Comparison of ENCODE assay signal across 10 cellular contexts in genomic region chr2:238158018-238158806, GRCh38. TPM values are rescaled to one million over a fixed set of nuclear protein-coding genes. Genes with fewer than 3 reads are reported as not detected.
A peak's percentile ranks its signal among the peaks of the same experiment; 100 is the strongest.
DNase-seq lines count a peak whose midpoint lies in the region; ATAC-seq and TF ChIP-seq lines count a peak whose summit lies in the region.
"Had no signal": no experiment of that assay in that cellular context is flagged by ENCODE, and none has a peak within 500 bp of the region (broad histone marks: within the 10 kb centered on the region; RNA-seq: fewer than 3 reads in every experiment).

No MANE protein-coding gene starts in this region.

- no peak overlapping the region for H4K91ac ChIP-seq in IMR-90 (ENCODE audit: insufficient read depth, low read depth, low read length)

- ATAC-seq in IMR-90 (ENCODE audit: low read depth): no peak
- ATAC-seq in HG03097 (IDR thresholded peaks at IDR 0.05; ENCODE audit: low FRiP score, unreplicated experiment): no peak
- no peak for ATAC-seq in GM21737 (IDR thresholded peaks at IDR 0.05; ENCODE audit: unreplicated experiment)
- ATAC-seq in GM21381 (IDR thresholded peaks at IDR 0.05; ENCODE audit: unreplicated experiment): no peak

- H3K4me3 ChIP-seq in AG04450 (ENCODE audit: low read depth, low read length) (peak overlapping the region; percentile 36; the same call in 1 of the 2 replicates), IMR-90 (ENCODE audit: insufficient read depth, low read depth, low read length) (no peak overlapping the region)

- no peaks in the 10 kb centered on the region for H4K20me1 ChIP-seq in IMR-90 (ENCODE audit: insufficient read depth, low read length)

- WGBS in IMR-90 (ENCODE audit: extremely low coverage in 2 of 2, insufficient read length in 1 of 2), 2 experiments: 38% methylated on average over 13 of the region's 41 CpGs; no CpG with 5 or more reads in 1 of the 2 experiments

- peak overlapping the region; percentile 47 for H2AK5ac ChIP-seq in IMR-90 (ENCODE audit: low read depth, low read length)

- H2AK9ac ChIP-seq in IMR-90 (replicated peaks; ENCODE audit: low read depth, low read length, poor library complexity): peak overlapping the region; percentile 59

- no peak for TF ChIP-seq RAD21 in IMR-90 (IDR thresholded peaks at IDR 0.05; ENCODE audit: low read length)

- H3K4ac ChIP-seq in IMR-90 (ENCODE audit: low read depth, low read length): peak overlapping the region; percentile 9; the same call in 1 of the 2 replicates

- no peak overlapping the region for H3K27ac ChIP-seq in AG04450 (ENCODE audit: low read depth, low read length)
- no peak overlapping the region for H3K27ac ChIP-seq in IMR-90 (ENCODE audit: insufficient read depth, low read length)
- H3K27ac ChIP-seq: KMS-11 had no signal

- H3K4me2 ChIP-seq in IMR-90 (ENCODE audit: low read depth, low read length): 0 out of 2 replicates have a peak overlapping the region, but pooled peaks have one; percentile 5

- no peak overlapping the region for H3K27ac Mint-ChIP-seq in neural crest cell (ENCODE audit: unreplicated experiment)

- no peaks in the 10 kb centered on the region for H3K9me3 Mint-ChIP-seq in neural crest cell

- H3K36me3 ChIP-seq in IMR-90 (ENCODE audit: control insufficient read depth, insufficient read depth, low read length): no peaks in the 10 kb centered on the region

- H3K9me3 ChIP-seq in AG04450 (ENCODE audit: control insufficient read depth, insufficient read depth, low read length) (peaks cover 13% of the 10 kb centered on the region), IMR-90 (ENCODE audit: control insufficient read depth, insufficient read depth, low read length) (no peaks in the 10 kb centered on the region)

- dilution Hi-C loops in IMR-90 (cut with HindIII; ENCODE audit: low sequenced_read_pairs, unreplicated experiment): no loop called here

- no peak overlapping the region for H2BK120ac ChIP-seq in IMR-90 (ENCODE audit: low read depth, low read length)

- no peak overlapping the region for H2BK20ac ChIP-seq in IMR-90 (ENCODE audit: low read depth, low read length)

- H3K9me1 ChIP-seq in IMR-90 (ENCODE audit: insufficient read depth, low read length): 0 out of 2 replicates have a peak, but pooled peaks cover 7% of the 10 kb centered on the region

- no peaks in the 10 kb centered on the region for H3K27me3 ChIP-seq in AG04450 (ENCODE audit: control insufficient read depth, insufficient read depth, low read length)
- H3K27me3 ChIP-seq in IMR-90 (ENCODE audit: control insufficient read depth, insufficient read depth, low read length): no peaks in the 10 kb centered on the region; the same call in 1 of the 2 replicates

- H3K4me1 ChIP-seq in IMR-90 (ENCODE audit: control insufficient read depth, insufficient read depth, low read length): peaks cover 17% of the 10 kb centered on the region

- no peak overlapping the region for H4K5ac ChIP-seq in IMR-90 (ENCODE audit: low read depth, low read length)

- peak overlapping the region; percentile 61 for H3K4me3 Mint-ChIP-seq in neural crest cell

- H3K23ac ChIP-seq in IMR-90 (ENCODE audit: low read depth, low read length): no peak overlapping the region

- intact Hi-C loops in IMR-90 (cut with micrococcal nuclease): no loop called here

- no peak overlapping the region for H3K18ac ChIP-seq in IMR-90 (ENCODE audit: low read depth, low read length)

- H3K27me3 Mint-ChIP-seq in neural crest cell (ENCODE audit: low read depth): peaks cover 33% of the 10 kb centered on the region

- BruUV-seq in IMR-90 (replicated peaks; lab: Mats Ljungman, UMichigan): no TSS peak

- peaks cover 9% of the 10 kb centered on the region for H3K4me1 Mint-ChIP-seq in neural crest cell

- no peak overlapping the region for H3K14ac ChIP-seq in IMR-90 (replicated peaks; ENCODE audit: low read depth, low read length)

- POLR2A ChIA-PET in AG04450 (lab: Yijun Ruan, JAX): interaction anchor here (1.1 kb wide), 1 partner anchor 12 kb away, joined by 7 read pairs; no protein-coding TSS in a partner anchor
- POLR2A ChIA-PET in IMR-90 (lab: Charles Lee; ENCODE audit: unreplicated experiment): no interaction called here

- H2AFZ ChIP-seq in IMR-90 (replicated peaks; ENCODE audit: low read length, poor library complexity): peak overlapping the region; percentile 87

- H3K36me3 Mint-ChIP-seq in neural crest cell (ENCODE audit: low read depth): no peaks in the 10 kb centered on the region

- TF ChIP-seq CTCF in AG04450 (IDR thresholded peaks at IDR 0.05; ENCODE audit: low read depth, low read length): no peak
- no peak for TF ChIP-seq CTCF in IMR-90 (conservative IDR thresholded peaks at IDR 0.05; ENCODE audit: low read depth, low read length)
- TF ChIP-seq CTCF in neural crest cell (conservative IDR thresholded peaks at IDR 0.05): no peak
- no peak for TF ChIP-seq CTCF in GM13976 (IDR thresholded peaks at IDR 0.05; ENCODE audit: borderline replicate concordance, control extremely low read depth, extremely low read depth, insufficient read depth, missing control alignments)

- no peak overlapping the region for H2BK5ac ChIP-seq in IMR-90 (ENCODE audit: low read depth, low read length, poor library complexity, severe bottlenecking)

- CTCF ChIA-PET in AG04450 (lab: Charles Lee) (no interaction called here), IMR-90 (lab: Yijun Ruan, JAX) (no interaction called here)

- no peak for DNase-seq in AG04450 (ENCODE audit: low read depth, low spot score)
- no peak for DNase-seq in IMR-90
- peak; percentile 50 for DNase-seq in ecto neural progenitor cell (ENCODE audit: low spot score)
- no peak for DNase-seq in neural crest cell (ENCODE audit: low read depth, low spot score)
- no peak for DNase-seq in GM13976 (ENCODE audit: low spot score)
- DNase-seq: SIG-M5 had no signal

- no peak for TF ChIP-seq POLR2A in IMR-90 (IDR thresholded peaks at IDR 0.05; ENCODE audit: low read depth, low read length)

- H2BK15ac ChIP-seq in IMR-90 (ENCODE audit: low read depth, low read length): no peak overlapping the region; the same call in 2 of the 3 replicates

- H3K79me1 ChIP-seq in IMR-90 (ENCODE audit: low read depth in 1 of 2, low read length in 2 of 2): no peaks in the 10 kb centered on the region; a peak in 1 of 4 replicates

- peak overlapping the region in 1 of 2 experiments; percentile 40; a peak in 1 of 4 replicates for H4K8ac ChIP-seq in IMR-90 (ENCODE audit: low read depth in 2 of 2, low read length in 2 of 2)

- no peak overlapping the region for H3K56ac ChIP-seq in IMR-90 (ENCODE audit: extremely low read depth, insufficient read depth, low read length)

- in situ Hi-C loops in IMR-90 (cut with MboI; ENCODE audit: low sequenced_read_pairs): no loop called here
- in situ Hi-C loops in GM13976 (cut with MboI; ENCODE audit: low sequenced_read_pairs, unreplicated experiment): no loop called here

- no peak overlapping the region for H3K9ac ChIP-seq in IMR-90 (ENCODE audit: low read depth, low read length)

TF ChIP-seq in IMR-90, 13 proteins besides CTCF, POLR2A, EP300 and RAD21:
- TF ChIP-seq SMC3 (IDR thresholded peaks at IDR 0.05; ENCODE audit: low read depth, low read length) (no peak), MAFK (IDR thresholded peaks at IDR 0.05; ENCODE audit: low read depth, low read length) (no peak)
TF ChIP-seq in IMR-90: peak in this region for 0.

RNA-seq across cellular contexts. Expression of gene ERFE, which starts 0.6 kb away (rescaled TPM):
- 2.4 and 2.9 TPM in 2 replicates for polyA plus RNA-seq in AG04450 (2011; rRNA removed)
- 0.96 and 2.2 TPM in 2 replicates for polyA minus RNA-seq in AG04450 (2011; rRNA and poly(A)+ RNA removed)
- 0.56 and 1.3 TPM in 2 replicates for total RNA-seq in IMR-90 (2012; rRNA removed)
- 3.5 and 3.8 TPM in 2 replicates for polyA plus RNA-seq in IMR-90 (2012; rRNA removed)
- 1.3 and 5.0 TPM in 2 replicates for polyA plus RNA-seq in IMR-90 (2012; cell fraction: cytosol; rRNA removed)
- polyA plus RNA-seq in IMR-90 (2012; cell fraction: nucleus; rRNA removed; ENCODE audit: low replicate concordance): 6.8 and 8.6 TPM in 2 replicates
- 2.6 and 2.8 TPM in 2 replicates for total RNA-seq in neural crest cell

RNA-seq across cellular contexts. Expression of gene KLHL30, which starts 19.7 kb away (rescaled TPM):
- polyA plus RNA-seq in AG04450 (2011; rRNA removed) (not detected in 2 replicates), IMR-90 (2012; rRNA removed) (0.03 TPM in 2 replicates)
- polyA minus RNA-seq in AG04450 (2011; rRNA and poly(A)+ RNA removed): not detected in 2 replicates
- total RNA-seq in IMR-90 (2012; rRNA removed) (under 0.01 TPM in 1 of 2 replicates, not detected in the other), neural crest cell (0.23 and 0.25 TPM in 2 replicates)
- 0.02 and 0.08 TPM in 2 replicates for polyA plus RNA-seq in IMR-90 (2012; cell fraction: cytosol; rRNA removed)
- polyA plus RNA-seq in IMR-90 (2012; cell fraction: nucleus; rRNA removed; ENCODE audit: low replicate concordance): 0.06 and 0.14 TPM in 2 replicates

RNA-seq across cellular contexts. Expression of gene ILKAP, which starts 45.3 kb away (rescaled TPM):
- polyA plus RNA-seq in AG04450 (2011; rRNA removed) (29.4 and 34.9 TPM in 2 replicates), IMR-90 (2012; rRNA removed) (44.2 and 44.4 TPM in 2 replicates)
- polyA minus RNA-seq in AG04450 (2011; rRNA and poly(A)+ RNA removed): 21.9 and 23.3 TPM in 2 replicates
- total RNA-seq in IMR-90 (2012; rRNA removed) (13.3 and 15.3 TPM in 2 replicates), neural crest cell (63.2 and 65.8 TPM in 2 replicates)
- 23.3 and 46.0 TPM in 2 replicates for polyA plus RNA-seq in IMR-90 (2012; cell fraction: cytosol; rRNA removed)
- polyA plus RNA-seq in IMR-90 (2012; cell fraction: nucleus; rRNA removed; ENCODE audit: low replicate concordance): 79.8 and 140 TPM in 2 replicates

RNA-seq across cellular contexts. Expression of gene ESPNL, which starts 58.1 kb away (rescaled TPM):
- polyA plus RNA-seq in AG04450 (2011; rRNA removed): 1.0 TPM in 2 replicates
- polyA minus RNA-seq in AG04450 (2011; rRNA and poly(A)+ RNA removed): 0.69 and 0.70 TPM in 2 replicates
- 1.4 and 2.0 TPM in 2 replicates for total RNA-seq in IMR-90 (2012; rRNA removed)
- polyA plus RNA-seq in IMR-90 (2012; rRNA removed): 2.0 and 2.6 TPM in 2 replicates
- polyA plus RNA-seq in IMR-90 (2012; cell fraction: cytosol; rRNA removed): 3.2 and 3.7 TPM in 2 replicates
- polyA plus RNA-seq in IMR-90 (2012; cell fraction: nucleus; rRNA removed; ENCODE audit: low replicate concordance): 2.9 and 9.5 TPM in 2 replicates
- 0.16 and 0.40 TPM in 2 replicates for total RNA-seq in neural crest cell
